In genomic region chr16:84503751-84504395, GRCh38 we compare ENCODE assay signal across 8 cellular contexts. TPM values are rescaled to one million over a fixed set of nuclear protein-coding genes. Genes with fewer than 3 reads are reported as not detected.
DNase-seq lines count a peak whose midpoint lies in the region; ATAC-seq, FAIRE-seq and TF ChIP-seq lines count a peak whose summit lies in the region.

No MANE protein-coding gene starts in this region.

- ATAC-seq in HG03354 (IDR thresholded peaks at IDR 0.05; ENCODE audit: poor library complexity, severe bottlenecking, unreplicated experiment) = peak; percentile 2
- ATAC-seq in HepG2 = peak; percentile 29

- peaks cover 2% of the 10 kb centered on the region for H3K79me2 ChIP-seq in HepG2 (ENCODE audit: insufficient read depth, low read length)

- TF ChIP-seq RAD21 in HepG2 (CRISPR knock-in tag; IDR thresholded peaks at IDR 0.05) = no peak

- H3K27me3 ChIP-seq in ascending aorta (no peaks in the 10 kb centered on the region), HepG2 (ENCODE audit: control insufficient read depth in 1 of 2, insufficient read depth in 2 of 2, low read length in 2 of 2) (no peaks in the 10 kb centered on the region; a peak in 1 of 5 replicates), thyroid gland (no peaks in the 10 kb centered on the region)

- 36% methylated on average over 11 of the region's 13 CpGs for WGBS in HepG2 (ENCODE audit: low lambda C conversion rate)
- whole genome bisulfite sequencing in thyroid gland, 2 donors = 30 to 37% methylated on average over 11 to 13 of the region's 13 CpGs

- H3K4me1 Mint-ChIP-seq in CD14-positive monocyte = peaks cover 26% of the 10 kb centered on the region

- TF ChIP-seq POLR2A in HepG2 (IDR thresholded peaks at IDR 0.05; ENCODE audit: insufficient read depth in 1 of 2, low read depth in 2 of 2, low read length in 2 of 2) (no peak), thyroid gland (IDR thresholded peaks at IDR 0.05) (no peak)

- no peak for TF ChIP-seq CTCF in CD14-positive monocyte (IDR thresholded peaks at IDR 0.05)
- no peak for TF ChIP-seq CTCF in ascending aorta (IDR thresholded peaks at IDR 0.05)
- TF ChIP-seq CTCF in HepG2 (CRISPR knock-in tag; IDR thresholded peaks at IDR 0.05) = no peak
- TF ChIP-seq CTCF in thyroid gland (IDR thresholded peaks at IDR 0.05) = no peak

- H3K4me1 ChIP-seq in ascending aorta (peaks cover 0 to 7% of the 10 kb centered on the region in 2 donors), HepG2 (ENCODE audit: insufficient read depth, low read length) (peaks cover 36% of the 10 kb centered on the region), thyroid gland (peaks cover 12 to 13% of the 10 kb centered on the region in 2 donors)

- H3K4me3 Mint-ChIP-seq in CD14-positive monocyte = peak overlapping the region; percentile 79 to 81

- H3K4me3 ChIP-seq in ascending aorta = peak overlapping the region; percentile 75 to 78
- H3K4me3 ChIP-seq in HepG2 (replicated peaks in 1 of 3; ENCODE audit: insufficient read depth in 1 of 3, low read depth in 2 of 3, low read length in 3 of 3) = peak overlapping the region; percentile 71 to 94 (median 77)
- peak overlapping the region; percentile 17 to 57 (median 52) for H3K4me3 ChIP-seq in thyroid gland (replicated peaks in 1 of 3)

- intact Hi-C loops in CD14-positive monocyte (cut with micrococcal nuclease) = loop anchor here in 1 of 2 donors (10.0 kb wide), 2 partner anchors 229 to 539 kb away; partner anchors contain the start of gene NECAB2
- intact Hi-C loops in ascending aorta (cut with DNase I) = loop anchor here (1.0 to 10.0 kb wide), 3 partner anchors 23 to 389 kb away; partner anchors contain the start of genes COTL1 and MBTPS1
- intact Hi-C loops in HepG2 (cut with micrococcal nuclease; ENCODE audit: unreplicated experiment) = no loop called here
- intact Hi-C loops in thyroid gland (cut with DNase I) = no loop called here

- peaks cover 0 to 12% of the 10 kb centered on the region in 2 donors for H3K36me3 ChIP-seq in ascending aorta
- no peaks in the 10 kb centered on the region; a peak in 1 of 5 replicates for H3K36me3 ChIP-seq in HepG2 (replicated peaks in 1 of 2; ENCODE audit: control insufficient read depth in 1 of 2, insufficient read depth in 2 of 2, low read length in 2 of 2)
- H3K36me3 ChIP-seq in thyroid gland = no peaks in the 10 kb centered on the region

- H3K9me3 Mint-ChIP-seq in CD14-positive monocyte = no peaks in the 10 kb centered on the region

- peaks cover 0 to 4% (median 2%) of the 10 kb centered on the region in 3 donors for H3K27me3 Mint-ChIP-seq in CD14-positive monocyte (ENCODE audit: low read depth in 3 of 3)

- H3K9ac ChIP-seq in HepG2 (ENCODE audit: insufficient read depth, low read depth, low read length) = peak overlapping the region; percentile 66

- H4K20me1 ChIP-seq in HepG2 (ENCODE audit: insufficient read depth, low read length) = no peaks in the 10 kb centered on the region

- POLR2A ChIA-PET in HepG2 (lab: Yijun Ruan, JAX) = interaction anchor here (0.6 kb wide), 1 partner anchor 20 kb away, joined by 3 read pairs; no protein-coding TSS in a partner anchor

- BruUV-seq in HepG2 (replicated peaks; lab: Mats Ljungman, UMichigan) = no TSS peak

- H2AFZ ChIP-seq in HepG2 (ENCODE audit: low read length) = no peak overlapping the region

- DNase-seq in CD14-positive monocyte (ENCODE audit: low spot score) = no peak
- no peak for DNase-seq in ascending aorta (ENCODE audit: low spot score in 2 of 2)
- DNase-seq in HepG2 (ENCODE audit: low spot score) = no peak
- no peak for DNase-seq in thyroid gland
- DNase-seq in RPMI8226 = no peak
- no peak for DNase-seq in NCI-H524 (lab: John Stamatoyannopoulos, UW)
- DNase-seq in kidney glomerular epithelial cell (lab: John Stamatoyannopoulos, UW) = no peak

- H3K27ac ChIP-seq in ascending aorta (peak overlapping the region; percentile 69 to 83), HepG2 (ENCODE audit: extremely low read length, insufficient read depth, low read length) (no peak overlapping the region), thyroid gland (peak overlapping the region; percentile 8 to 78 (median 71))

- H3K9me3 ChIP-seq in ascending aorta (no peaks in the 10 kb centered on the region), HepG2 (ENCODE audit: low read length) (no peaks in the 10 kb centered on the region), thyroid gland (no peaks in the 10 kb centered on the region)

- peak overlapping the region; percentile 97 for H3K4me2 ChIP-seq in HepG2 (ENCODE audit: low read depth, low read length)

- in situ Hi-C loops in HepG2 (cut with HindIII; ENCODE audit: extremely low pct_ligation_motif_present, low pct_unique_long_range_greater_than_20kb) = no loop called here

- TF ChIP-seq EP300 in HepG2 (IDR thresholded peaks at IDR 0.05; ENCODE audit: low read depth in 2 of 2, low read length in 2 of 2) = no peak
- TF ChIP-seq EP300 in HepG2 (CRISPR knock-in tag; IDR thresholded peaks at IDR 0.05; ENCODE audit: borderline replicate concordance) = no peak

- FAIRE-seq in HepG2 (lab: Jason Lieb, UNC) = no peak

- peaks cover 8 to 9% of the 10 kb centered on the region in 2 donors for H3K36me3 Mint-ChIP-seq in CD14-positive monocyte

- peak overlapping the region in 4 of 7 donors; percentile 32 to 80 (median 54) for H3K27ac Mint-ChIP-seq in CD14-positive monocyte

- CTCF ChIA-PET in HepG2 (lab: Yijun Ruan, JAX; ENCODE audit: low intra/inter-chr PET ratio, low total read pairs) = interaction anchor here (0.8 kb wide), 1 partner anchor 11 kb away, joined by 3 read pairs; no protein-coding TSS in a partner anchor

TF ChIP-seq in HepG2, 621 proteins besides CTCF, POLR2A, EP300 and RAD21 (continues in another document):
- TF ChIP-seq ZNF678 (CRISPR knock-in tag; IDR thresholded peaks at IDR 0.05) (no peak), ZNF563 (CRISPR knock-in tag; IDR thresholded peaks at IDR 0.05) (no peak), IKZF1 (IDR thresholded peaks at IDR 0.05) (no peak), ELF4 (CRISPR knock-in tag; IDR thresholded peaks at IDR 0.05; ENCODE audit: borderline replicate concordance) (no peak), PITX1 (CRISPR knock-in tag; IDR thresholded peaks at IDR 0.05) (no peak), ZFP37 (CRISPR knock-in tag; IDR thresholded peaks at IDR 0.05; ENCODE audit: borderline replicate concordance) (no peak), ZKSCAN8 (CRISPR knock-in tag; IDR thresholded peaks at IDR 0.05; ENCODE audit: borderline replicate concordance) (no peak), ZNF674 (CRISPR knock-in tag; IDR thresholded peaks at IDR 0.05; ENCODE audit: low read depth) (no peak), ZNF547 (CRISPR knock-in tag; IDR thresholded peaks at IDR 0.05) (0 out of 2 replicates have a peak, but pooled peaks have one; percentile 12), HNRNPH1 (optimal IDR thresholded peaks at IDR 0.05; ENCODE audit: low read depth, low read length) (no peak), SNAI1 (CRISPR knock-in tag; IDR thresholded peaks at IDR 0.05; ENCODE audit: borderline replicate concordance) (no peak), GLI4 (CRISPR knock-in tag; IDR thresholded peaks at IDR 0.05; ENCODE audit: borderline replicate concordance) (peak; percentile 10; the same call in 1 of the 2 replicates), NFE2L1 (CRISPR knock-in tag; IDR thresholded peaks at IDR 0.05; ENCODE audit: borderline replicate concordance) (no peak), HIVEP1 (CRISPR knock-in tag; IDR thresholded peaks at IDR 0.05) (no peak; the same call in 1 of the 2 replicates), ATAD3A (CRISPR knock-in tag; IDR thresholded peaks at IDR 0.05) (no peak), NR2F6 (IDR thresholded peaks at IDR 0.05) (no peak), NR2F6 (CRISPR knock-in tag; IDR thresholded peaks at IDR 0.05) (no peak), PRPF4 (IDR thresholded peaks at IDR 0.05; ENCODE audit: low read depth, low read length, poor library complexity, severe bottlenecking) (no peak), ZNF615 (CRISPR knock-in tag; IDR thresholded peaks at IDR 0.05; ENCODE audit: borderline replicate concordance) (no peak)
- TF ChIP-seq, protein P1, sequence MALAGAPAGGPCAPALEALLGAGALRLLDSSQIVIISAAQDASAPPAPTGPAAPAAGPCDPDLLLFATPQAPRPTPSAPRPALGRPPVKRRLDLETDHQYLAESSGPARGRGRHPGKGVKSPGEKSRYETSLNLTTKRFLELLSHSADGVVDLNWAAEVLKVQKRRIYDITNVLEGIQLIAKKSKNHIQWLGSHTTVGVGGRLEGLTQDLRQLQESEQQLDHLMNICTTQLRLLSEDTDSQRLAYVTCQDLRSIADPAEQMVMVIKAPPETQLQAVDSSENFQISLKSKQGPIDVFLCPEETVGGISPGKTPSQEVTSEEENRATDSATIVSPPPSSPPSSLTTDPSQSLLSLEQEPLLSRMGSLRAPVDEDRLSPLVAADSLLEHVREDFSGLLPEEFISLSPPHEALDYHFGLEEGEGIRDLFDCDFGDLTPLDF (CRISPR knock-in tag; IDR thresholded peaks at IDR 0.05) = no peak

RNA-seq across cellular contexts. Expression of gene MEAK7, which starts 0.6 kb away (rescaled TPM):
- polyA plus RNA-seq in CD14-positive monocyte (1 to 10 TPM; 4.7 to 5.0 TPM), HepG2 (2011; rRNA removed) (11.8 and 12.0 TPM in 2 replicates)
- total RNA-seq in ascending aorta (5.4 TPM), HepG2 (2016; rRNA removed; fragmentation: Illumina TruSeq; extraction: Trizol) (14.7 and 17.4 TPM in 2 replicates), thyroid gland (10 to 100 TPM; 14.5 to 19.2 (median 16.3) TPM)
- 1.0 and 1.5 TPM in 2 replicates for total RNA-seq in HepG2 (2016; cell fraction: cytosol; rRNA removed; fragmentation: Illumina TruSeq; extraction: Trizol; ENCODE audit: low read depth)
- 14.3 and 19.5 TPM in 2 replicates for total RNA-seq in HepG2 (2016; cell fraction: insoluble cytoplasmic fraction; rRNA removed; fragmentation: Illumina TruSeq; extraction: Trizol)
- total RNA-seq in HepG2 (2016; cell fraction: membrane; rRNA removed; fragmentation: Illumina TruSeq; extraction: Trizol) = 3.8 and 4.1 TPM in 2 replicates
- total RNA-seq in HepG2 (2016; cell fraction: nucleus; rRNA removed; fragmentation: Illumina TruSeq; extraction: Trizol) = 13.9 and 16.3 TPM in 2 replicates
- polyA plus RNA-seq in HepG2 (2011; cell fraction: cytosol; rRNA removed) = 10.9 and 11.8 TPM in 2 replicates
- 13.6 and 14.0 TPM in 2 replicates for polyA plus RNA-seq in HepG2 (2011; cell fraction: nucleus; rRNA removed)
- polyA plus RNA-seq in HepG2 (2012) = 6.9 and 8.1 TPM in 2 replicates
- 0.46 and 0.59 TPM in 2 replicates for polyA plus RNA-seq in HepG2 (2016; cell fraction: cytosol; fragmentation: Illumina TruSeq; extraction: Trizol; ENCODE audit: low read depth)
- 10.6 and 11.4 TPM in 2 replicates for polyA plus RNA-seq in HepG2 (2016; cell fraction: insoluble cytoplasmic fraction; fragmentation: Illumina TruSeq; extraction: Trizol; ENCODE audit: low read depth)
- 1.5 and 1.9 TPM in 2 replicates for polyA plus RNA-seq in HepG2 (2016; cell fraction: membrane; fragmentation: Illumina TruSeq; extraction: Trizol; ENCODE audit: low read depth)
- polyA plus RNA-seq in HepG2 (2016; cell fraction: nucleus; fragmentation: Illumina TruSeq; extraction: Trizol; ENCODE audit: insufficient read depth, low read depth) = 9.0 and 10.6 TPM in 2 replicates
- 20.4 and 30.6 TPM in 2 replicates for polyA minus RNA-seq in HepG2 (2011; rRNA and poly(A)+ RNA removed; ENCODE audit: low replicate concordance)
- 7.9 and 10.9 TPM in 2 replicates for polyA minus RNA-seq in HepG2 (2011; cell fraction: cytosol; rRNA and poly(A)+ RNA removed)
- 17.6 and 19.1 TPM in 2 replicates for polyA minus RNA-seq in HepG2 (2011; cell fraction: nucleus; rRNA and poly(A)+ RNA removed)
